ENCODE assay signal across 9 cellular contexts in genomic region chr17:40317345-40317873, GRCh38. TPM values are rescaled to one million over a fixed set of nuclear protein-coding genes. Genes with fewer than 3 reads are reported as not detected.
DNase-seq lines count a peak whose midpoint lies in the region; ATAC-seq and TF ChIP-seq lines count a peak whose summit lies in the region.
"Had no signal": no experiment of that assay in that cellular context is flagged by ENCODE, and none has a peak within 500 bp of the region (broad histone marks: within the 10 kb centered on the region; RNA-seq: fewer than 3 reads in every experiment).

No MANE protein-coding gene starts in this region.

- intact Hi-C loops in activated CD8-positive, alpha-beta T cell treated with anti-CD3 and anti-CD28 coated beads for 36 hours (cut with micrococcal nuclease): no loop called here

- H3K27ac Mint-ChIP-seq in activated CD8-positive, alpha-beta T cell treated with anti-CD3 and anti-CD28 coated beads for 36 hours: peak overlapping the region; percentile 99
- peak overlapping the region in 2 of 3 experiments; percentile 84 to 98 for H3K27ac Mint-ChIP-seq in nephron

- CTCF ChIA-PET in activated CD8-positive, alpha-beta T cell treated with anti-CD3 and anti-CD28 coated beads for 36 hours (lab: Charles Lee): interaction anchor here (0.9 to 42.0 kb wide), 15 partner anchors 9 to 243 kb away, joined by 3 to 780 read pairs (median 6); partner anchors contain the start of gene WIPF2

- TF ChIP-seq CTCF in LNCaP clone FGC (IDR thresholded peaks at IDR 0.05; ENCODE audit: control insufficient read depth, extremely low read depth, insufficient read depth) (peak; percentile 49), nephron (IDR thresholded peaks at IDR 0.05; ENCODE audit: unreplicated experiment in 3 of 3) (peak; percentile 23 to 55 (median 53))
- peak; percentile 79 for TF ChIP-seq CTCF in activated CD8-positive, alpha-beta T cell treated with anti-CD3 and anti-CD28 coated beads for 36 hours (IDR thresholded peaks at IDR 0.05)

- POLR2A ChIA-PET in activated CD8-positive, alpha-beta T cell treated with anti-CD3 and anti-CD28 coated beads for 36 hours (lab: Charles Lee): interaction anchor here (0.7 to 4.1 kb wide), 9 partner anchors 9 to 219 kb away, joined by 3 to 22 read pairs (median 4); partner anchors contain the start of gene CDC6

- H3K27me3 Mint-ChIP-seq in activated CD8-positive, alpha-beta T cell treated with anti-CD3 and anti-CD28 coated beads for 36 hours: no peaks in the 10 kb centered on the region
- no peaks in the 10 kb centered on the region for H3K27me3 Mint-ChIP-seq in nephron (ENCODE audit: low read depth)

- no peak for ATAC-seq in activated CD8-positive, alpha-beta T cell treated with anti-CD3 and anti-CD28 coated beads for 36 hours
- ATAC-seq in HG03469 (IDR thresholded peaks at IDR 0.05; ENCODE audit: unreplicated experiment) (no peak), GM18520 (IDR thresholded peaks at IDR 0.05; ENCODE audit: unreplicated experiment) (no peak)

- DNase-seq in NCI-H1436 (lab: John Stamatoyannopoulos, UW) (peak; percentile 41), NCI-H1436 treated with DMSO at 0.1 percent for 48 hours (lab: John Stamatoyannopoulos, UW) (no peak), LNCaP clone FGC (ENCODE audit: low read depth) (no peak), fibroblast of gingiva (ENCODE audit: low read depth) (peak; percentile 60)
- peak; percentile 73 for DNase-seq in activated CD8-positive, alpha-beta T cell treated with anti-CD3 and anti-CD28 coated beads for 36 hours

- H3K4me3 Mint-ChIP-seq in activated CD8-positive, alpha-beta T cell treated with anti-CD3 and anti-CD28 coated beads for 36 hours: peak overlapping the region; percentile 98
- peak overlapping the region; percentile 93 to 99 (median 96) for H3K4me3 Mint-ChIP-seq in nephron

- no peaks in the 10 kb centered on the region for H3K9me3 Mint-ChIP-seq in activated CD8-positive, alpha-beta T cell treated with anti-CD3 and anti-CD28 coated beads for 36 hours
- H3K9me3 Mint-ChIP-seq in nephron: no peaks in the 10 kb centered on the region

- peaks cover 71% of the 10 kb centered on the region for H3K4me1 Mint-ChIP-seq in activated CD8-positive, alpha-beta T cell treated with anti-CD3 and anti-CD28 coated beads for 36 hours (ENCODE audit: low read depth)
- H3K4me1 Mint-ChIP-seq in nephron: peaks cover 51% of the 10 kb centered on the region

- H3K4me3 ChIP-seq in LNCaP clone FGC (ENCODE audit: low read depth, low read length): peak overlapping the region; percentile 99

- peaks cover 6% of the 10 kb centered on the region for H3K36me3 Mint-ChIP-seq in activated CD8-positive, alpha-beta T cell treated with anti-CD3 and anti-CD28 coated beads for 36 hours (ENCODE audit: low read depth)
- no peaks in the 10 kb centered on the region for H3K36me3 Mint-ChIP-seq in nephron (ENCODE audit: low read depth)

RNA-seq across cellular contexts. Expression of gene RARA, which starts 8.4 kb away (rescaled TPM):
- 10 to 100 TPM; 34.7 to 36.2 TPM for total RNA-seq in activated CD8-positive, alpha-beta T cell treated with anti-CD3 and anti-CD28 coated beads for 36 hours

RNA-seq across cellular contexts. Expression of gene CDC6, which starts 29.7 kb away (rescaled TPM):
- total RNA-seq in activated CD8-positive, alpha-beta T cell treated with anti-CD3 and anti-CD28 coated beads for 36 hours: 100 to 1,000 TPM; 110 to 118 TPM

RNA-seq across cellular contexts. Expression of gene GJD3, which starts 47.1 kb away (rescaled TPM):
- total RNA-seq in activated CD8-positive, alpha-beta T cell treated with anti-CD3 and anti-CD28 coated beads for 36 hours: not detected
- total RNA-seq: frontal cortex had no signal

Comparison
In these comparisons a context has a peak if more than half of its experiments do, and no peak if none do; other contexts are left out.
1. DNase-seq: peak in NCI-H1436 (single experiment), activated CD8-positive, alpha-beta T cell treated with anti-CD3 and anti-CD28 coated beads for 36 hours (single experiment) and fibroblast of gingiva (single experiment); none in NCI-H1436 treated with DMSO at 0.1 percent for 48 hours (single experiment) and LNCaP clone FGC (single experiment).
2. Peak in every context shown above with its lines, with median percentiles within 50 percentile points of each other: CTCF ChIP-seq.